ENCODE assay signal across 8 cellular contexts in genomic region chr14:54870154-54871090, GRCh38. TPM values are rescaled to one million over a fixed set of nuclear protein-coding genes. Genes with fewer than 3 reads are reported as not detected.
DNase-seq lines count a peak whose midpoint lies in the region; ATAC-seq and TF ChIP-seq lines count a peak whose summit lies in the region.
"Not testable (repeated sequence)": the region's sequence is repeated elsewhere in the genome, so short reads cannot be mapped to it uniquely, and the experiment has no call there.

No MANE protein-coding gene starts in this region.

- peak overlapping the region in 6 of 7 donors; percentile 18 to 87 (median 66) for H3K27ac Mint-ChIP-seq in CD4-positive, alpha-beta memory T cell
- H3K27ac Mint-ChIP-seq in T-cell (peak overlapping the region; percentile 60 to 93), natural killer cell (peak overlapping the region in 1 of 2 donors; percentile 2)
- H3K27ac Mint-ChIP-seq in activated naive CD4-positive, alpha-beta T cell treated with anti-CD3 and anti-CD28 coated beads for 36 hours: not testable (repeated sequence)

- POLR2A ChIA-PET in CD4-positive, alpha-beta memory T cell (lab: Charles Lee; ENCODE audit: partially characterized antibody): not testable (repeated sequence)
- POLR2A ChIA-PET in T-cell (lab: Charles Lee): interaction anchor here in 1 of 2 donors (0.6 kb wide), 1 partner anchor 13 kb away, joined by 5 read pairs; no protein-coding TSS in a partner anchor

- CTCF ChIA-PET in CD4-positive, alpha-beta memory T cell (lab: Charles Lee; ENCODE audit: partially characterized antibody): not testable (repeated sequence)
- CTCF ChIA-PET in T-cell (lab: Charles Lee): interaction anchor here (0.6 to 1.4 kb wide), 2 partner anchors 11 to 194 kb away, joined by 5 to 8 read pairs; no protein-coding TSS in a partner anchor
- CTCF ChIA-PET in activated naive CD4-positive, alpha-beta T cell treated with anti-CD3 and anti-CD28 coated beads for 36 hours (lab: Charles Lee): interaction anchor here (0.6 to 0.7 kb wide), 3 partner anchors 131 to 600 kb away, joined by 3 read pairs; partner anchors contain the start of gene GMFB

- intact Hi-C loops in CD4-positive, alpha-beta memory T cell (cut with micrococcal nuclease); activated naive CD4-positive, alpha-beta T cell treated with anti-CD3 and anti-CD28 coated beads for 36 hours (cut with micrococcal nuclease); natural killer cell (cut with micrococcal nuclease); stomach (cut with DNase I; ENCODE audit: low total_unique reads): not testable (repeated sequence)

- H3K4me1 Mint-ChIP-seq in CD4-positive, alpha-beta memory T cell: peaks cover 28 to 68% (median 47%) of the 10 kb centered on the region in 4 donors
- H3K4me1 Mint-ChIP-seq in T-cell: peaks cover 51 to 66% (median 61%) of the 10 kb centered on the region in 3 donors
- H3K4me1 Mint-ChIP-seq in activated naive CD4-positive, alpha-beta T cell treated with anti-CD3 and anti-CD28 coated beads for 36 hours (ENCODE audit: low read depth): peaks cover 35% of the 10 kb centered on the region
- peaks cover 53 to 69% of the 10 kb centered on the region in 2 donors for H3K4me1 Mint-ChIP-seq in natural killer cell

- TF ChIP-seq POLR2A in stomach (IDR thresholded peaks at IDR 0.05): not testable (repeated sequence)

- H3K4me3 Mint-ChIP-seq in CD4-positive, alpha-beta memory T cell: peak overlapping the region; percentile 57 to 77 (median 74)
- H3K4me3 Mint-ChIP-seq in T-cell (peak overlapping the region; percentile 65 to 76 (median 66)), natural killer cell (peak overlapping the region; percentile 75)
- peak overlapping the region; percentile 54 for H3K4me3 Mint-ChIP-seq in activated naive CD4-positive, alpha-beta T cell treated with anti-CD3 and anti-CD28 coated beads for 36 hours

- not testable (repeated sequence) for H3K9me3 ChIP-seq in CD4-positive, alpha-beta memory T cell (ENCODE audit: control insufficient read depth in 1 of 2, low read length in 2 of 2); MG63; iPS-15b (ENCODE audit: control insufficient read depth, insufficient read depth, low read length); stomach

- not testable (repeated sequence) for TF ChIP-seq EP300 in stomach (IDR thresholded peaks at IDR 0.05)

- H3K36me3 Mint-ChIP-seq in CD4-positive, alpha-beta memory T cell; T-cell; activated naive CD4-positive, alpha-beta T cell treated with anti-CD3 and anti-CD28 coated beads for 36 hours (ENCODE audit: low read depth); natural killer cell: not testable (repeated sequence)

- ATAC-seq in T-cell (replicated peaks in 1 of 4); natural killer cell: not testable (repeated sequence)

- H3K4me3 ChIP-seq in CD4-positive, alpha-beta memory T cell (ENCODE audit: low read length in 2 of 2): not testable (repeated sequence)
- H3K4me3 ChIP-seq in MG63: peak overlapping the region; percentile 49
- peak overlapping the region; percentile 82 for H3K4me3 ChIP-seq in iPS-15b (ENCODE audit: low read depth, low read length)
- H3K4me3 ChIP-seq in stomach: peak overlapping the region; percentile 44 to 51 (median 48)

- H3K27me3 Mint-ChIP-seq in CD4-positive, alpha-beta memory T cell; T-cell; activated naive CD4-positive, alpha-beta T cell treated with anti-CD3 and anti-CD28 coated beads for 36 hours (ENCODE audit: low read depth); natural killer cell (ENCODE audit: low read depth in 2 of 2): not testable (repeated sequence)

- H3K9ac ChIP-seq in iPS-15b (ENCODE audit: low read depth, low read length): peak overlapping the region; percentile 65

- H3K27me3 ChIP-seq in CD4-positive, alpha-beta memory T cell (ENCODE audit: insufficient read depth, low read length); MG63; iPS-15b (ENCODE audit: control insufficient read depth, insufficient read depth, low read length); stomach: not testable (repeated sequence)

- not testable (repeated sequence) for H3K27ac ChIP-seq in CD4-positive, alpha-beta memory T cell (ENCODE audit: low read depth, low read length)
- H3K27ac ChIP-seq in stomach: peak overlapping the region; percentile 12 to 67 (median 38)

- DNase-seq in CD4-positive, alpha-beta memory T cell: peak in 4 of 5 donors; percentile 7 to 44 (median 32)
- DNase-seq in MG63 (peak; percentile 14), T-cell (peak in 32 of 34 experiments; percentile 9 to 71 (median 42)), ecto neural progenitor cell (ENCODE audit: low spot score) (peak; percentile 59), stomach (peak; percentile 44)
- not testable (repeated sequence) for DNase-seq in activated naive CD4-positive, alpha-beta T cell treated with anti-CD3 and anti-CD28 coated beads for 36 hours; natural killer cell

- H3K36me3 ChIP-seq in CD4-positive, alpha-beta memory T cell (ENCODE audit: insufficient read depth, low read length); MG63; iPS-15b (ENCODE audit: control insufficient read depth, insufficient read depth, low read length); stomach: not testable (repeated sequence)

- WGBS in stomach, 5 donors: 20 to 49% (median 28%) methylated on average over 26 to 27 of the region's 27 CpGs

- peaks cover 10% of the 10 kb centered on the region for H3K4me1 ChIP-seq in CD4-positive, alpha-beta memory T cell (ENCODE audit: insufficient read depth, low read length)
- not testable (repeated sequence) for H3K4me1 ChIP-seq in iPS-15b (ENCODE audit: control insufficient read depth, insufficient read depth, low read length)
- H3K4me1 ChIP-seq in stomach: peaks cover 0 to 17% (median 7%) of the 10 kb centered on the region in 4 donors

- H3K9me3 Mint-ChIP-seq in CD4-positive, alpha-beta memory T cell; T-cell; activated naive CD4-positive, alpha-beta T cell treated with anti-CD3 and anti-CD28 coated beads for 36 hours; natural killer cell: not testable (repeated sequence)

- not testable (repeated sequence) for TF ChIP-seq CTCF in natural killer cell (IDR thresholded peaks at IDR 0.05); stomach (IDR thresholded peaks at IDR 0.05)

RNA-seq across cellular contexts. Expression of gene GCH1, which starts 32.2 kb away (rescaled TPM):
- total RNA-seq in CD4-positive, alpha-beta memory T cell: 10 to 100 TPM; 28.4 to 30.2 TPM
- 10 to 100 TPM; 30.8 to 31.9 TPM for polyA plus RNA-seq in CD4-positive, alpha-beta memory T cell
- total RNA-seq in MG63 (2014; rRNA removed; shearing (Covaris generic); ENCODE audit: low replicate concordance): 0.10 and 1.1 TPM in 2 replicates
- 10 to 100 TPM; 26.5 to 31.2 (median 29.2) TPM for total RNA-seq in T-cell
- 10 to 100 TPM; 56.8 to 57.3 TPM for total RNA-seq in activated naive CD4-positive, alpha-beta T cell treated with anti-CD3 and anti-CD28 coated beads for 36 hours
- total RNA-seq in natural killer cell: 10 to 100 TPM; 51.7 to 71.5 (median 52.6) TPM
- 10 to 100 TPM in 3 of 5 donors, 1 to 10 TPM in 1, under 1 TPM in 1; 0.58 to 52.1 (median 12.7) TPM for total RNA-seq in stomach
- polyA plus RNA-seq in stomach: 10 to 100 TPM in 2 of 3 donors, 1 to 10 TPM in 1; 8.0 to 10.5 (median 10.3) TPM
